16 cellular contexts compared by ENCODE assay signal in the genomic region with DNA sequence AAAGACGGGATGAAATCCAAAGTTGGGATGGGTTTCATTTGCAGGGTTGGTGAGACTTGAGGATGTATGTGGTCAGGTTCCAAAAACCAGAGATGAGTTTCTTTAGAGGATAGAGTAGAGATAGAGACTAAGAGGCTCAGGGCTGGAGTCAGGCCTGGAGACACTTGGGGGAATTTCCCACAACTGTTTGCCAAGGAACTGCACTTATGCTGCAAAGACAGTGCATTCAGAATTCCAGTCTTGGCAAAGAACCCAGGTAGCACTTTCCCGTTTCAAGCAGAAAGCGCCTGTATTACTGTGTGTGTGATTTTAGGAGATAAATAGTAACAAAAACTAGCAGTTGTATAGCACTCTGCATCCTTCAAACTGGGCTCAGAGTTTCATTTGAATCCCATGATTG. TPM values are rescaled to one million over a fixed set of nuclear protein-coding genes. Genes with fewer than 3 reads are reported as not detected.
A peak's percentile ranks its signal among the peaks of the same experiment; 100 is the strongest.
DNase-seq lines count a peak whose midpoint lies in the region; ATAC-seq and TF ChIP-seq lines count a peak whose summit lies in the region.
"Had no signal": no experiment of that assay in that cellular context is flagged by ENCODE, and none has a peak within 500 bp of the region (broad histone marks: within the 10 kb centered on the region; RNA-seq: fewer than 3 reads in every experiment).

No MANE protein-coding gene starts in this region.

- H3K4me3 Mint-ChIP-seq in brain, result peak overlapping the region in 1 of 5 experiments; percentile 12
- no peak overlapping the region for H3K4me3 Mint-ChIP-seq in mesothelial cell of epicardium
- no peak overlapping the region for H3K4me3 Mint-ChIP-seq in T-helper 17 cell
- H3K4me3 Mint-ChIP-seq: CD4-positive, CD25-positive, alpha-beta regulatory T cell; CD8-positive, alpha-beta memory T cell had no signal

- TF ChIP-seq CTCF in brain (conservative IDR thresholded peaks at IDR 0.05), result no peak
- TF ChIP-seq CTCF in mesothelial cell of epicardium (IDR thresholded peaks at IDR 0.05; ENCODE audit: unreplicated experiment), result no peak
- TF ChIP-seq CTCF in testis (IDR thresholded peaks at IDR 0.05), result no peak

- peaks cover 34% of the 10 kb centered on the region for H3K4me1 Mint-ChIP-seq in brain
- H3K4me1 Mint-ChIP-seq in mesothelial cell of epicardium, result peaks cover 62% of the 10 kb centered on the region
- no peaks in the 10 kb centered on the region for H3K4me1 Mint-ChIP-seq in T-helper 17 cell
- H3K4me1 Mint-ChIP-seq: CD4-positive, CD25-positive, alpha-beta regulatory T cell; CD8-positive, alpha-beta memory T cell had no signal

- intact Hi-C loops in testis (cut with DNase I; ENCODE audit: low total_unique reads), result no loop called here

- no peaks in the 10 kb centered on the region for H3K36me3 ChIP-seq in testis (ENCODE audit: low read depth, missing control alignments)
- H3K36me3 ChIP-seq: BE2C, HAP-1 had no signal

- DNase-seq in NCI-H446 treated with DMSO at 0.1 percent for 48 hours (lab: John Stamatoyannopoulos, UW), result peak; percentile 77
- DNase-seq in mesothelial cell of epicardium (ENCODE audit: low spot score in 2 of 2, unreplicated experiment in 2 of 2), result no peak
- DNase-seq in testis, result peak; percentile 20
- DNase-seq in T-helper 17 cell, result no peak
- DNase-seq in dedifferentiated amniotic fluid mesenchymal stem cell (ENCODE audit: extremely low spot score), result no peak
- DNase-seq: ACHN; BE2C; C1 segment of cervical spinal cord; CD4-positive, CD25-positive, alpha-beta regulatory T cell; CD8-positive, alpha-beta memory T cell; COR-L47; GM23248 had no signal

- H3K9me3 Mint-ChIP-seq in brain (no peaks in the 10 kb centered on the region), mesothelial cell of epicardium (peaks cover 2% of the 10 kb centered on the region)

- no peak overlapping the region for H3K27ac ChIP-seq in testis
- H3K27ac ChIP-seq: GM23248 had no signal

- no peak for ATAC-seq in GM19463 (IDR thresholded peaks at IDR 0.05; ENCODE audit: unreplicated experiment)
- no peak for ATAC-seq in T-helper 17 cell

- H3K27me3 ChIP-seq in testis, result no peaks in the 10 kb centered on the region
- H3K27me3 ChIP-seq: BE2C had no signal

- no peaks in the 10 kb centered on the region for H3K4me1 ChIP-seq in testis
- H3K4me1 ChIP-seq: BE2C had no signal

- H3K27me3 Mint-ChIP-seq in brain (no peaks in the 10 kb centered on the region), mesothelial cell of epicardium (ENCODE audit: low read depth) (no peaks in the 10 kb centered on the region), T-helper 17 cell (no peaks in the 10 kb centered on the region)
- H3K27me3 Mint-ChIP-seq: CD4-positive, CD25-positive, alpha-beta regulatory T cell; CD8-positive, alpha-beta memory T cell had no signal

- peak overlapping the region in 4 of 5 experiments; percentile 3 to 52 (median 16) for H3K27ac Mint-ChIP-seq in brain
- peak overlapping the region; percentile 93 for H3K27ac Mint-ChIP-seq in mesothelial cell of epicardium
- H3K27ac Mint-ChIP-seq in T-helper 17 cell, result no peak overlapping the region
- H3K27ac Mint-ChIP-seq: CD4-positive, CD25-positive, alpha-beta regulatory T cell; CD8-positive, alpha-beta memory T cell had no signal

- peaks cover 16% of the 10 kb centered on the region for H3K36me3 Mint-ChIP-seq in brain
- H3K36me3 Mint-ChIP-seq in mesothelial cell of epicardium, result peaks cover 6% of the 10 kb centered on the region
- no peaks in the 10 kb centered on the region for H3K36me3 Mint-ChIP-seq in T-helper 17 cell (ENCODE audit: low read depth)
- H3K36me3 Mint-ChIP-seq: CD4-positive, CD25-positive, alpha-beta regulatory T cell; CD8-positive, alpha-beta memory T cell had no signal

- 50 to 55% methylated on average over 3 of the region's 3 CpGs for WGBS in testis, 2 donors

- no peak for TF ChIP-seq POLR2A in testis (IDR thresholded peaks at IDR 0.05)

- no peak overlapping the region for H3K4me3 ChIP-seq in testis
- H3K4me3 ChIP-seq: GM23248, HAP-1 had no signal

- no peaks in the 10 kb centered on the region for H3K9me3 ChIP-seq in testis
- H3K9me3 ChIP-seq in T-helper 17 cell (ENCODE audit: control insufficient read depth, low read length, poor library complexity, severe bottlenecking), result no peaks in the 10 kb centered on the region
- H3K9me3 ChIP-seq: BE2C, HAP-1 had no signal

RNA-seq across cellular contexts. Expression of a gene that starts 55.4 kb away (rescaled TPM):
- polyA plus RNA-seq in brain (ENCODE audit: insufficient read depth, low read depth, low replicate concordance) (42.2 TPM), testis (ENCODE audit: insufficient read depth, low read depth, low replicate concordance) (28.4 TPM)
- total RNA-seq in mesothelial cell of epicardium (102 to 113 TPM (median 109 TPM) in 3 replicates), testis (10 to 100 TPM; 12.7 to 16.1 TPM), T-helper 17 cell (not detected)
- total RNA-seq: CD4-positive, CD25-positive, alpha-beta regulatory T cell; CD8-positive, alpha-beta memory T cell; HT-29 had no signal
- polyA plus RNA-seq: CD4-positive, CD25-positive, alpha-beta regulatory T cell; CD8-positive, alpha-beta memory T cell had no signal

Comparison
In these comparisons a context has a peak if more than half of its experiments do, and no peak if none do; other contexts are left out.
1. DNase-seq: peak in NCI-H446 treated with DMSO at 0.1 percent for 48 hours (single experiment) and testis (single experiment); none in mesothelial cell of epicardium (0 of 2), T-helper 17 cell (0 of 3) and dedifferentiated amniotic fluid mesenchymal stem cell (single experiment).
2. RNA of a gene that starts 55.4 kb away (total RNA-seq): 102 to 113 TPM in mesothelial cell of epicardium and 12.7 to 16.1 TPM in testis; not detected in T-helper 17 cell; every median in the first group is over 10 times any median in the second.